In genomic region chr15:66095871-66096710, GRCh38 we compare ENCODE assay signal across 24 cellular contexts.
DNase-seq lines count a peak whose midpoint lies in the region; TF ChIP-seq lines count a peak whose summit lies in the region.
"Had no signal": no experiment of that assay in that cellular context is flagged by ENCODE, and none has a peak within 500 bp of the region (broad histone marks: within the 10 kb centered on the region; RNA-seq: fewer than 3 reads in every experiment).

No MANE protein-coding gene starts in this region.

- H3K27me3 Mint-ChIP-seq in endodermal cell (ENCODE audit: insufficient read depth): no peaks in the 10 kb centered on the region
- peaks cover 79% of the 10 kb centered on the region for H3K27me3 Mint-ChIP-seq in osteocyte (ENCODE audit: unreplicated experiment)

- peaks cover 20% of the 10 kb centered on the region for H3K4me1 ChIP-seq in endodermal cell (ENCODE audit: control insufficient read depth, insufficient read depth, low read length)
- no peaks in the 10 kb centered on the region for H3K4me1 ChIP-seq in stomach
- H3K4me1 ChIP-seq: A549, body of pancreas, HAP-1, heart right ventricle, SJSA1 had no signal

- H3K9ac ChIP-seq in endodermal cell (ENCODE audit: extremely low read depth, low read length, poor library complexity, severe bottlenecking): no peak overlapping the region

- TF ChIP-seq POLR2A in stomach (IDR thresholded peaks at IDR 0.05): no peak

- H3K36me3 Mint-ChIP-seq in endodermal cell (ENCODE audit: low read depth) (no peaks in the 10 kb centered on the region), osteocyte (ENCODE audit: unreplicated experiment) (no peaks in the 10 kb centered on the region)
- H3K36me3 Mint-ChIP-seq: memory B cell had no signal

- H3K9me3 ChIP-seq in endodermal cell (ENCODE audit: control insufficient read depth, low read length) (no peaks in the 10 kb centered on the region), stomach (no peaks in the 10 kb centered on the region)
- H3K9me3 ChIP-seq: A549, body of pancreas, HAP-1, heart right ventricle, SJSA1 had no signal

- H3K4me1 Mint-ChIP-seq in endodermal cell (peaks cover 36% of the 10 kb centered on the region), osteocyte (ENCODE audit: unreplicated experiment) (no peaks in the 10 kb centered on the region)
- H3K4me1 Mint-ChIP-seq: B cell, IgD-negative memory B cell, memory B cell had no signal

- WGBS in endodermal cell (ENCODE audit: insufficient coverage in 1 of 2, insufficient read length in 1 of 2), 2 experiments: 79 to 82% methylated on average over 10 to 15 of the region's 15 CpGs
- WGBS in stomach, 5 donors: 80 to 92% (median 82%) methylated on average over 8 to 15 of the region's 15 CpGs

- TF ChIP-seq CTCF in endodermal cell (conservative IDR thresholded peaks at IDR 0.05): no peak
- TF ChIP-seq CTCF in osteocyte (IDR thresholded peaks at IDR 0.05): no peak
- no peak for TF ChIP-seq CTCF in stomach (IDR thresholded peaks at IDR 0.05)

- no peaks in the 10 kb centered on the region for H3K36me3 ChIP-seq in endodermal cell (ENCODE audit: control insufficient read depth, insufficient read depth, low read length)
- H3K36me3 ChIP-seq in stomach: no peaks in the 10 kb centered on the region
- H3K36me3 ChIP-seq: HAP-1, heart right ventricle, SJSA1 had no signal

- no peaks in the 10 kb centered on the region for H3K9me3 Mint-ChIP-seq in endodermal cell
- H3K9me3 Mint-ChIP-seq in osteocyte (ENCODE audit: unreplicated experiment): no peaks in the 10 kb centered on the region
- H3K9me3 Mint-ChIP-seq: activated CD8-positive, alpha-beta T cell treated with anti-CD3 and anti-CD28 coated beads for 36 hours; IgD-negative memory B cell; memory B cell had no signal

- H3K4me3 ChIP-seq in endodermal cell (ENCODE audit: low read length): no peak overlapping the region
- H3K4me3 ChIP-seq in stomach: no peak overlapping the region
- H3K4me3 ChIP-seq: A549, body of pancreas, HAP-1, heart right ventricle, PC-9, SJSA1 had no signal

- peak; percentile 73 for DNase-seq in DMS 273 (lab: John Stamatoyannopoulos, UW; ENCODE audit: unreplicated experiment)
- DNase-seq in NCI-H69 (lab: John Stamatoyannopoulos, UW): peak; percentile 39
- DNase-seq in endodermal cell: peak; percentile 69
- DNase-seq in retina: peak; percentile 81
- no peak for DNase-seq in osteocyte (ENCODE audit: extremely low spot score, unreplicated experiment)
- no peak for DNase-seq in stomach
- no peak for DNase-seq in activated CD8-positive, alpha-beta memory T cell treated with anti-CD3 and anti-CD28 coated beads for 24 hours
- no peak for DNase-seq in COR-L47 (lab: John Stamatoyannopoulos, UW)
- DNase-seq: activated CD8-positive, alpha-beta T cell treated with anti-CD3 and anti-CD28 coated beads for 36 hours; body of pancreas; DND-41; effector CD4-positive, alpha-beta T cell; heart right ventricle; left cardiac atrium; NCI-H1092 treated with DMSO at 0.1 percent for 48 hours; NCI-H2029 treated with DMSO at 0.1 percent for 48 hours; PC-9; T-helper 1 cell had no signal

- no peak for TF ChIP-seq EP300 in stomach (IDR thresholded peaks at IDR 0.05)

- no peaks in the 10 kb centered on the region for H3K27me3 ChIP-seq in endodermal cell (ENCODE audit: control insufficient read depth, insufficient read depth, low read length, poor library complexity, severe bottlenecking)
- H3K27me3 ChIP-seq in stomach: peaks cover 0 to 9% (median 0%) of the 10 kb centered on the region in 3 donors
- H3K27me3 ChIP-seq: body of pancreas had no signal

- peak overlapping the region; percentile 66 for H3K27ac Mint-ChIP-seq in endodermal cell
- H3K27ac Mint-ChIP-seq in osteocyte (ENCODE audit: unreplicated experiment): no peak overlapping the region
- H3K27ac Mint-ChIP-seq: activated CD8-positive, alpha-beta T cell treated with anti-CD3 and anti-CD28 coated beads for 36 hours; B cell; IgD-negative memory B cell; memory B cell had no signal

- H3K27ac ChIP-seq in endodermal cell (ENCODE audit: low read depth, low read length) (peak overlapping the region; percentile 36), stomach (no peak overlapping the region)
- H3K27ac ChIP-seq: A549, body of pancreas, heart right ventricle, PC-9, SJSA1 had no signal

- H3K4me3 Mint-ChIP-seq in endodermal cell (no peak overlapping the region), osteocyte (ENCODE audit: unreplicated experiment) (no peak overlapping the region)
- H3K4me3 Mint-ChIP-seq: activated CD8-positive, alpha-beta T cell treated with anti-CD3 and anti-CD28 coated beads for 36 hours; B cell; IgD-negative memory B cell; memory B cell had no signal

- intact Hi-C loops in stomach (cut with DNase I; ENCODE audit: low total_unique reads): no loop called here

Comparison
In these comparisons a context has a peak if more than half of its experiments do, and no peak if none do; other contexts are left out.
1. DNase-seq: peak in DMS 273 (single experiment), NCI-H69 (single experiment), endodermal cell (single experiment) and retina (single experiment); none in osteocyte (single experiment), stomach (single experiment), activated CD8-positive, alpha-beta memory T cell treated with anti-CD3 and anti-CD28 coated beads for 24 hours (single experiment) and COR-L47 (single experiment).